In genomic region chr7:123682690-123683089, GRCh38 we compare ENCODE assay signal across 9 cellular contexts. TPM values are rescaled to one million over a fixed set of nuclear protein-coding genes. Genes with fewer than 3 reads are reported as not detected.
DNase-seq lines count a peak whose midpoint lies in the region; ATAC-seq and TF ChIP-seq lines count a peak whose summit lies in the region.
"Had no signal": no experiment of that assay in that cellular context is flagged by ENCODE, and none has a peak within 500 bp of the region (broad histone marks: within the 10 kb centered on the region; RNA-seq: fewer than 3 reads in every experiment).

No MANE protein-coding gene starts in this region.

- H3K9me3 Mint-ChIP-seq in natural killer cell, result no peaks in the 10 kb centered on the region
- no peaks in the 10 kb centered on the region for H3K9me3 Mint-ChIP-seq in natural killer cell treated with Interleukin-12 subunit alpha and Interleukin-12 subunit beta and Interleukin-15 and Interleukin-18, amount 100 ng/mL, for 72 hours
- H3K9me3 Mint-ChIP-seq: central memory CD8-positive, alpha-beta T cell had no signal

- H3K27ac Mint-ChIP-seq in natural killer cell, result no peak overlapping the region
- no peak overlapping the region for H3K27ac Mint-ChIP-seq in natural killer cell treated with Interleukin-12 subunit alpha and Interleukin-12 subunit beta and Interleukin-15 and Interleukin-18, amount 100 ng/mL, for 72 hours

- H3K4me3 Mint-ChIP-seq in natural killer cell, result no peak overlapping the region
- no peak overlapping the region for H3K4me3 Mint-ChIP-seq in natural killer cell treated with Interleukin-12 subunit alpha and Interleukin-12 subunit beta and Interleukin-15 and Interleukin-18, amount 100 ng/mL, for 72 hours
- H3K4me3 Mint-ChIP-seq: central memory CD8-positive, alpha-beta T cell had no signal

- WGBS in right lobe of liver (ENCODE audit: insufficient coverage, low coverage, low lambda C conversion rate, missing lambda C conversion rate), result 27% methylated on average over 1 of the region's 1 CpG

- peak in 1 of 3 donors; percentile 45 for ATAC-seq in natural killer cell
- ATAC-seq in natural killer cell treated with Interleukin-12 subunit alpha and Interleukin-12 subunit beta and Interleukin-15 and Interleukin-18, amount 100 ng/mL, for 72 hours, result no peak
- peak; percentile 64 for ATAC-seq in HG02798 (IDR thresholded peaks at IDR 0.05; ENCODE audit: poor library complexity, unreplicated experiment)
- peak; percentile 64 to 71 (median 70) for ATAC-seq in right lobe of liver
- no peak for ATAC-seq in stimulated activated naive CD8-positive, alpha-beta T cell treated with anti-CD3 and anti-CD28 coated beads, Interleukin-15, Interleukin-2, amounts not matched to agents 100 U/mL and 50 U/mL, for 24 hours
- no peak for ATAC-seq in HG03097 (IDR thresholded peaks at IDR 0.05; ENCODE audit: low FRiP score, unreplicated experiment)

- no peak overlapping the region for H3K4me3 ChIP-seq in right lobe of liver

- DNase-seq in natural killer cell (no peak), NCI-H460 (ENCODE audit: extremely low read depth, low read depth) (peak; percentile 66), cerebellum (ENCODE audit: low spot score) (peak; percentile 6), right lobe of liver (no peak)
- DNase-seq in natural killer cell treated with Interleukin-12 subunit alpha and Interleukin-12 subunit beta and Interleukin-15 and Interleukin-18, amount 100 ng/mL, for 72 hours (ENCODE audit: low spot score), result no peak
- no peak for DNase-seq in stimulated activated naive CD8-positive, alpha-beta T cell treated with anti-CD3 and anti-CD28 coated beads, Interleukin-15, Interleukin-2, amounts not matched to agents 100 U/mL and 50 U/mL, for 24 hours

- H3K4me1 ChIP-seq in right lobe of liver, result peaks cover 0 to 34% (median 14%) of the 10 kb centered on the region in 4 donors

- H3K27me3 Mint-ChIP-seq in natural killer cell (ENCODE audit: low read depth in 2 of 2), result no peaks in the 10 kb centered on the region
- no peaks in the 10 kb centered on the region for H3K27me3 Mint-ChIP-seq in natural killer cell treated with Interleukin-12 subunit alpha and Interleukin-12 subunit beta and Interleukin-15 and Interleukin-18, amount 100 ng/mL, for 72 hours
- H3K27me3 Mint-ChIP-seq: central memory CD8-positive, alpha-beta T cell had no signal

- peaks cover 0 to 3% (median 0%) of the 10 kb centered on the region in 4 donors for H3K36me3 ChIP-seq in right lobe of liver

- H3K4me1 Mint-ChIP-seq in natural killer cell, result no peaks in the 10 kb centered on the region
- no peaks in the 10 kb centered on the region for H3K4me1 Mint-ChIP-seq in natural killer cell treated with Interleukin-12 subunit alpha and Interleukin-12 subunit beta and Interleukin-15 and Interleukin-18, amount 100 ng/mL, for 72 hours (ENCODE audit: low read depth in 2 of 2)
- H3K4me1 Mint-ChIP-seq: central memory CD8-positive, alpha-beta T cell had no signal

- peak; percentile 55 for TF ChIP-seq CTCF in natural killer cell (IDR thresholded peaks at IDR 0.05)
- peak; percentile 52 to 73 (median 58) for TF ChIP-seq CTCF in right lobe of liver (IDR thresholded peaks at IDR 0.05)

- intact Hi-C loops in natural killer cell (cut with micrococcal nuclease), result loop anchor here (1.0 to 5.0 kb wide), 2 partner anchors 183 to 1175 kb away; no protein-coding TSS in a partner anchor
- intact Hi-C loops in right lobe of liver (cut with DNase I), result no loop called here

- H3K9me3 ChIP-seq in right lobe of liver, result no peaks in the 10 kb centered on the region

- no peaks in the 10 kb centered on the region for H3K27me3 ChIP-seq in right lobe of liver

- no peak overlapping the region for H3K27ac ChIP-seq in right lobe of liver

- no peaks in the 10 kb centered on the region for H3K36me3 Mint-ChIP-seq in natural killer cell
- no peaks in the 10 kb centered on the region for H3K36me3 Mint-ChIP-seq in natural killer cell treated with Interleukin-12 subunit alpha and Interleukin-12 subunit beta and Interleukin-15 and Interleukin-18, amount 100 ng/mL, for 72 hours

- no peak for TF ChIP-seq POLR2A in right lobe of liver (IDR thresholded peaks at IDR 0.05)

RNA-seq across cellular contexts. Expression of gene LMOD2, which starts 27.0 kb away (rescaled TPM):
- total RNA-seq in natural killer cell, result not detected
- not detected for total RNA-seq in natural killer cell treated with Interleukin-12 subunit alpha and Interleukin-12 subunit beta and Interleukin-15 and Interleukin-18, amount 100 ng/mL, for 72 hours
- not detected in 2 replicates for total RNA-seq in NCI-H460 (2014; rRNA removed; shearing (Covaris generic))
- polyA plus RNA-seq in NCI-H460 (2014; cell fraction: nucleus; rRNA removed), result not detected in 2 replicates
- total RNA-seq in cerebellum, result 0.18 TPM
- under 1 TPM in 1 of 6 experiments, not detected in 5; 0.37 TPM for total RNA-seq in right lobe of liver

Comparison
In these comparisons a context has a peak if more than half of its experiments do, and no peak if none do; other contexts are left out.
1. ATAC-seq: peak in HG02798 (single experiment) and right lobe of liver (4 of 4); none in natural killer cell treated with Interleukin-12 subunit alpha and Interleukin-12 subunit beta and Interleukin-15 and Interleukin-18, amount 100 ng/mL, for 72 hours (0 of 2), stimulated activated naive CD8-positive, alpha-beta T cell treated with anti-CD3 and anti-CD28 coated beads, Interleukin-15, Interleukin-2, amounts not matched to agents 100 U/mL and 50 U/mL, for 24 hours (single experiment) and HG03097 (single experiment).
2. DNase-seq: peak in NCI-H460 (single experiment) and cerebellum (single experiment); none in natural killer cell (single experiment), natural killer cell treated with Interleukin-12 subunit alpha and Interleukin-12 subunit beta and Interleukin-15 and Interleukin-18, amount 100 ng/mL, for 72 hours (single experiment), right lobe of liver (0 of 3) and stimulated activated naive CD8-positive, alpha-beta T cell treated with anti-CD3 and anti-CD28 coated beads, Interleukin-15, Interleukin-2, amounts not matched to agents 100 U/mL and 50 U/mL, for 24 hours (single experiment).